1 cellular context compared by ENCODE assay signal in the genomic region with DNA sequence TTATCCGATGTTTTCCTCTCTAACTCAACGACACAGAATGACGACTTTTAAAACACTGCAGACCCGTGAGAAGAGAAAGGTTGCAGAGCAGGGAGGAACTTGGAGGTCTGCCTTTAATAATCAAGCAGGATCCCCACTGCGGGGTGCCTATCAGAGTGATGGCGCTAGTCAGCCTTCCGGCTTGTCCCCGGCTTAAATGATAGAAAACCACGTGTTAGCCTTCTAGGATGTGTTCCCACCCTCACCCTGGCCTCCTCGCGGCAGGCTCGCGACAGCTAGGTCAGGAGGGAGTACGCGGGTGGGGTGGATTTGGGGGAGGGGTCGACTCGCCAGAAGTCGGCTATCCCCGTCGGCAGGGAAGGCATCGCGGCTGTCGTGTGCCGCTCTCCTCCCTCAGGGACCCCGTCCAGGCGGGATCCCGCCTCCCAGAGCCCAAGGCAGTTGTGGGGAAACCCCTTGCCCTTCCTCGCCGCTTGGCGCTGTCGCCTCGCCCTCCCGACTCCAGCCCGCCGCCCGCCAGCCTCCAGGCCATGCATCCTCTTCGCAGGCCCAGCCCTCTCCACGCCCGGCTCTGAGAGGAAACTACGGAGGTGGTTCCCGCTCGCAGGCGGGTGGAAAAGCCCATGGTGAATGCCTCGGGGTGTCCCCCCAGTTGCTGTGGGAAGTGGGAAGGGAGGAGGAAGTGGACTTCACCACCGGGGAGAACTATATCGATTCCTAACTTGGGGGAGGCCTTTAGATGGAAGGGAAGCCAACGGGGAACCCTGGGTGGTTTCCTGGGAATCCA.
TF ChIP-seq lines count a peak whose summit lies in the region.

No MANE protein-coding gene starts in this region.

TF ChIP-seq in HEK293, 187 proteins besides CTCF, POLR2A, EP300 and RAD21 (continued from another document):
- TF ChIP-seq, protein P1, sequence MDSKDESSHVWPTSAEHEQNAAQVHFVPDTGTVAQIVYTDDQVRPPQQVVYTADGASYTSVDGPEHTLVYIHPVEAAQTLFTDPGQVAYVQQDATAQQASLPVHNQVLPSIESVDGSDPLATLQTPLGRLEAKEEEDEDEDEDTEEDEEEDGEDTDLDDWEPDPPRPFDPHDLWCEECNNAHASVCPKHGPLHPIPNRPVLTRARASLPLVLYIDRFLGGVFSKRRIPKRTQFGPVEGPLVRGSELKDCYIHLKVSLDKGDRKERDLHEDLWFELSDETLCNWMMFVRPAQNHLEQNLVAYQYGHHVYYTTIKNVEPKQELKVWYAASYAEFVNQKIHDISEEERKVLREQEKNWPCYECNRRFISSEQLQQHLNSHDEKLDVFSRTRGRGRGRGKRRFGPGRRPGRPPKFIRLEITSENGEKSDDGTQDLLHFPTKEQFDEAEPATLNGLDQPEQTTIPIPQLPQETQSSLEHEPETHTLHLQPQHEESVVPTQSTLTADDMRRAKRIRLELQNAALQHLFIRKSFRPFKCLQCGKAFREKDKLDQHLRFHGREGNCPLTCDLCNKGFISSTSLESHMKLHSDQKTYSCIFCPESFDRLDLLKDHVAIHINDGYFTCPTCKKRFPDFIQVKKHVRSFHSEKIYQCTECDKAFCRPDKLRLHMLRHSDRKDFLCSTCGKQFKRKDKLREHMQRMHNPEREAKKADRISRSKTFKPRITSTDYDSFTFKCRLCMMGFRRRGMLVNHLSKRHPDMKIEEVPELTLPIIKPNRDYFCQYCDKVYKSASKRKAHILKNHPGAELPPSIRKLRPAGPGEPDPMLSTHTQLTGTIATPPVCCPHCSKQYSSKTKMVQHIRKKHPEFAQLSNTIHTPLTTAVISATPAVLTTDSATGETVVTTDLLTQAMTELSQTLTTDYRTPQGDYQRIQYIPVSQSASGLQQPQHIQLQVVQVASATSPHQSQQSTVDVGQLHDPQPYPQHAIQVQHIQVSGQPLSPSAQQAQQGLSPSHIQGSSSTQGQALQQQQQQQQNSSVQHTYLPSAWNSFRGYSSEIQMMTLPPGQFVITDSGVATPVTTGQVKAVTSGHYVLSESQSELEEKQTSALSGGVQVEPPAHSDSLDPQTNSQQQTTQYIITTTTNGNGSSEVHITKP (tag by site-specific recombination; IDR thresholded peaks at IDR 0.05): peak; percentile 98
- TF ChIP-seq ZNF777 (tag by site-specific recombination; IDR thresholded peaks at IDR 0.05; ENCODE audit: borderline replicate concordance): peak; percentile 85; the same call in 1 of the 2 replicates
- TF ChIP-seq ZNF549 (tag by site-specific recombination; IDR thresholded peaks at IDR 0.05): no peak
- no peak for TF ChIP-seq ZNF184 (tag by site-specific recombination; IDR thresholded peaks at IDR 0.05)
- TF ChIP-seq OVOL3 (tag by site-specific recombination; IDR thresholded peaks at IDR 0.05): no peak
- TF ChIP-seq ZNF561 (tag by site-specific recombination; IDR thresholded peaks at IDR 0.05; ENCODE audit: borderline replicate concordance): peak; percentile 75; the same call in 1 of the 2 replicates
- TF ChIP-seq KLF8 (tag by site-specific recombination; IDR thresholded peaks at IDR 0.05): peak; percentile 92
- peak; percentile 71 for TF ChIP-seq ZFP69B (tag by site-specific recombination; IDR thresholded peaks at IDR 0.05)
- TF ChIP-seq ZNF211 (tag by site-specific recombination; IDR thresholded peaks at IDR 0.05; ENCODE audit: low read depth): no peak
- no peak for TF ChIP-seq ZNF175 (tag by site-specific recombination; IDR thresholded peaks at IDR 0.05)
- TF ChIP-seq FEZF1 (tag by site-specific recombination; IDR thresholded peaks at IDR 0.05): no peak
- TF ChIP-seq, protein P2, sequence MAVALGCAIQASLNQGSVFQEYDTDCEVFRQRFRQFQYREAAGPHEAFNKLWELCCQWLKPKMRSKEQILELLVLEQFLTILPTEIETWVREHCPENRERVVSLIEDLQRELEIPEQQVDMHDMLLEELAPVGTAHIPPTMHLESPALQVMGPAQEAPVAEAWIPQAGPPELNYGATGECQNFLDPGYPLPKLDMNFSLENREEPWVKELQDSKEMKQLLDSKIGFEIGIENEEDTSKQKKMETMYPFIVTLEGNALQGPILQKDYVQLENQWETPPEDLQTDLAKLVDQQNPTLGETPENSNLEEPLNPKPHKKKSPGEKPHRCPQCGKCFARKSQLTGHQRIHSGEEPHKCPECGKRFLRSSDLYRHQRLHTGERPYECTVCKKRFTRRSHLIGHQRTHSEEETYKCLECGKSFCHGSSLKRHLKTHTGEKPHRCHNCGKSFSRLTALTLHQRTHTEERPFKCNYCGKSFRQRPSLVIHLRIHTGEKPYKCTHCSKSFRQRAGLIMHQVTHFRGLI (tag by site-specific recombination; IDR thresholded peaks at IDR 0.05): no peak
- TF ChIP-seq ZNF621 (tag by site-specific recombination; IDR thresholded peaks at IDR 0.05): no peak
- TF ChIP-seq ZNF501 (tag by site-specific recombination; IDR thresholded peaks at IDR 0.05): peak; percentile 81
- TF ChIP-seq ZNF221 (tag by site-specific recombination; IDR thresholded peaks at IDR 0.05; ENCODE audit: borderline replicate concordance): no peak
- no peak for TF ChIP-seq ZNF426 (tag by site-specific recombination; IDR thresholded peaks at IDR 0.05)
- TF ChIP-seq ZNF23 (tag by site-specific recombination; IDR thresholded peaks at IDR 0.05; ENCODE audit: borderline replicate concordance): no peak
- TF ChIP-seq, protein P3, sequence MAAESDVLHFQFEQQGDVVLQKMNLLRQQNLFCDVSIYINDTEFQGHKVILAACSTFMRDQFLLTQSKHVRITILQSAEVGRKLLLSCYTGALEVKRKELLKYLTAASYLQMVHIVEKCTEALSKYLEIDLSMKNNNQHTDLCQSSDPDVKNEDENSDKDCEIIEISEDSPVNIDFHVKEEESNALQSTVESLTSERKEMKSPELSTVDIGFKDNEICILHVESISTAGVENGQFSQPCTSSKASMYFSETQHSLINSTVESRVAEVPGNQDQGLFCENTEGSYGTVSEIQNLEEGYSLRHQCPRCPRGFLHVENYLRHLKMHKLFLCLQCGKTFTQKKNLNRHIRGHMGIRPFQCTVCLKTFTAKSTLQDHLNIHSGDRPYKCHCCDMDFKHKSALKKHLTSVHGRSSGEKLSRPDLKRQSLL (tag by site-specific recombination; IDR thresholded peaks at IDR 0.05): no peak
- TF ChIP-seq ZNF776 (tag by site-specific recombination; IDR thresholded peaks at IDR 0.05; ENCODE audit: borderline replicate concordance): no peak
- no peak for TF ChIP-seq ZNF544 (tag by site-specific recombination; IDR thresholded peaks at IDR 0.05)
- 0 out of 2 replicates have a peak, but pooled peaks have one; percentile 41 for TF ChIP-seq ZNF423 (tag by site-specific recombination; IDR thresholded peaks at IDR 0.05)
- no peak; the same call in 1 of the 2 replicates for TF ChIP-seq ZNF324 (tag by site-specific recombination; IDR thresholded peaks at IDR 0.05)
- TF ChIP-seq, protein P4, sequence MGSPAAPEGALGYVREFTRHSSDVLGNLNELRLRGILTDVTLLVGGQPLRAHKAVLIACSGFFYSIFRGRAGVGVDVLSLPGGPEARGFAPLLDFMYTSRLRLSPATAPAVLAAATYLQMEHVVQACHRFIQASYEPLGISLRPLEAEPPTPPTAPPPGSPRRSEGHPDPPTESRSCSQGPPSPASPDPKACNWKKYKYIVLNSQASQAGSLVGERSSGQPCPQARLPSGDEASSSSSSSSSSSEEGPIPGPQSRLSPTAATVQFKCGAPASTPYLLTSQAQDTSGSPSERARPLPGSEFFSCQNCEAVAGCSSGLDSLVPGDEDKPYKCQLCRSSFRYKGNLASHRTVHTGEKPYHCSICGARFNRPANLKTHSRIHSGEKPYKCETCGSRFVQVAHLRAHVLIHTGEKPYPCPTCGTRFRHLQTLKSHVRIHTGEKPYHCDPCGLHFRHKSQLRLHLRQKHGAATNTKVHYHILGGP (tag by site-specific recombination; IDR thresholded peaks at IDR 0.05): peak; percentile 65
- peak; percentile 99 for TF ChIP-seq ZXDB (tag by site-specific recombination; IDR thresholded peaks at IDR 0.05)
- no peak for TF ChIP-seq ZNF16 (tag by site-specific recombination; IDR thresholded peaks at IDR 0.05; ENCODE audit: low read depth)
- 0 out of 2 replicates have a peak, but pooled peaks have one; percentile 55 for TF ChIP-seq GLIS1 (tag by site-specific recombination; IDR thresholded peaks at IDR 0.05)
- TF ChIP-seq ZNF24 (tag by site-specific recombination; IDR thresholded peaks at IDR 0.05): peak; percentile 85
- TF ChIP-seq ZNF114 (tag by site-specific recombination; IDR thresholded peaks at IDR 0.05): no peak
- no peak for TF ChIP-seq ZNF10 (tag by site-specific recombination; IDR thresholded peaks at IDR 0.05)
- TF ChIP-seq ZNF660 (tag by site-specific recombination; IDR thresholded peaks at IDR 0.05): peak; percentile 79; the same call in 1 of the 2 replicates
- no peak for TF ChIP-seq ZNF37A (tag by site-specific recombination; IDR thresholded peaks at IDR 0.05)
- no peak for TF ChIP-seq HOXD13 (CRISPR knock-in tag; IDR thresholded peaks at IDR 0.05; ENCODE audit: borderline replicate concordance)
- TF ChIP-seq, protein P5, sequence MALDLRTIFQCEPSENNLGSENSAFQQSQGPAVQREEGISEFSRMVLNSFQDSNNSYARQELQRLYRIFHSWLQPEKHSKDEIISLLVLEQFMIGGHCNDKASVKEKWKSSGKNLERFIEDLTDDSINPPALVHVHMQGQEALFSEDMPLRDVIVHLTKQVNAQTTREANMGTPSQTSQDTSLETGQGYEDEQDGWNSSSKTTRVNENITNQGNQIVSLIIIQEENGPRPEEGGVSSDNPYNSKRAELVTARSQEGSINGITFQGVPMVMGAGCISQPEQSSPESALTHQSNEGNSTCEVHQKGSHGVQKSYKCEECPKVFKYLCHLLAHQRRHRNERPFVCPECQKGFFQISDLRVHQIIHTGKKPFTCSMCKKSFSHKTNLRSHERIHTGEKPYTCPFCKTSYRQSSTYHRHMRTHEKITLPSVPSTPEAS (tag by site-specific recombination; IDR thresholded peaks at IDR 0.05): no peak
- TF ChIP-seq EGR2 (tag by site-specific recombination; IDR thresholded peaks at IDR 0.05; ENCODE audit: low read depth): peak; percentile 22; the same call in 1 of the 2 replicates
- TF ChIP-seq IKZF3 (tag by site-specific recombination; IDR thresholded peaks at IDR 0.05): peak; percentile 85
- no peak for TF ChIP-seq ZNF274 (IDR thresholded peaks at IDR 0.05; ENCODE audit: low read length)
- TF ChIP-seq ZNF274 (tag by site-specific recombination; IDR thresholded peaks at IDR 0.05; ENCODE audit: borderline replicate concordance): no peak
- 0 out of 2 replicates have a peak, but pooled peaks have one; percentile 55 for TF ChIP-seq ZNF239 (tag by site-specific recombination; IDR thresholded peaks at IDR 0.05)
- peak; percentile 34 for TF ChIP-seq ZFHX2 (tag by site-specific recombination; conservative IDR thresholded peaks at IDR 0.05)
- no peak for TF ChIP-seq ZFP41 (tag by site-specific recombination; IDR thresholded peaks at IDR 0.05; ENCODE audit: borderline replicate concordance)
- no peak for TF ChIP-seq ZNF169 (tag by site-specific recombination; IDR thresholded peaks at IDR 0.05)
- TF ChIP-seq, protein P6, sequence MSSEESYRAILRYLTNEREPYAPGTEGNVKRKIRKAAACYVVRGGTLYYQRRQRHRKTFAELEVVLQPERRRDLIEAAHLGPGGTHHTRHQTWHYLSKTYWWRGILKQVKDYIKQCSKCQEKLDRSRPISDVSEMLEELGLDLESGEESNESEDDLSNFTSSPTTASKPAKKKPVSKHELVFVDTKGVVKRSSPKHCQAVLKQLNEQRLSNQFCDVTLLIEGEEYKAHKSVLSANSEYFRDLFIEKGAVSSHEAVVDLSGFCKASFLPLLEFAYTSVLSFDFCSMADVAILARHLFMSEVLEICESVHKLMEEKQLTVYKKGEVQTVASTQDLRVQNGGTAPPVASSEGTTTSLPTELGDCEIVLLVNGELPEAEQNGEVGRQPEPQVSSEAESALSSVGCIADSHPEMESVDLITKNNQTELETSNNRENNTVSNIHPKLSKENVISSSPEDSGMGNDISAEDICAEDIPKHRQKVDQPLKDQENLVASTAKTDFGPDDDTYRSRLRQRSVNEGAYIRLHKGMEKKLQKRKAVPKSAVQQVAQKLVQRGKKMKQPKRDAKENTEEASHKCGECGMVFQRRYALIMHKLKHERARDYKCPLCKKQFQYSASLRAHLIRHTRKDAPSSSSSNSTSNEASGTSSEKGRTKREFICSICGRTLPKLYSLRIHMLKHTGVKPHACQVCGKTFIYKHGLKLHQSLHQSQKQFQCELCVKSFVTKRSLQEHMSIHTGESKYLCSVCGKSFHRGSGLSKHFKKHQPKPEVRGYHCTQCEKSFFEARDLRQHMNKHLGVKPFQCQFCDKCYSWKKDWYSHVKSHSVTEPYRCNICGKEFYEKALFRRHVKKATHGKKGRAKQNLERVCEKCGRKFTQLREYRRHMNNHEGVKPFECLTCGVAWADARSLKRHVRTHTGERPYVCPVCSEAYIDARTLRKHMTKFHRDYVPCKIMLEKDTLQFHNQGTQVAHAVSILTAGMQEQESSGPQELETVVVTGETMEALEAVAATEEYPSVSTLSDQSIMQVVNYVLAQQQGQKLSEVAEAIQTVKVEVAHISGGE (tag by site-specific recombination; conservative IDR thresholded peaks at IDR 0.05; ENCODE audit: low read depth): 0 out of 2 replicates have a peak, but pooled peaks have one; percentile 15
- peak; percentile 82; the same call in 1 of the 2 replicates for TF ChIP-seq ZNF548 (tag by site-specific recombination; IDR thresholded peaks at IDR 0.05)
- TF ChIP-seq ZNF121 (tag by site-specific recombination; IDR thresholded peaks at IDR 0.05): peak; percentile 45; the same call in 1 of the 2 replicates
- peak; percentile 24; the same call in 1 of the 2 replicates for TF ChIP-seq ZNF610 (tag by site-specific recombination; IDR thresholded peaks at IDR 0.05; ENCODE audit: borderline replicate concordance)
- TF ChIP-seq YY1 (tag by site-specific recombination; IDR thresholded peaks at IDR 0.05): peak; percentile 66
- no peak for TF ChIP-seq ZNF555 (tag by site-specific recombination; conservative IDR thresholded peaks at IDR 0.05)
- TF ChIP-seq, protein P7, sequence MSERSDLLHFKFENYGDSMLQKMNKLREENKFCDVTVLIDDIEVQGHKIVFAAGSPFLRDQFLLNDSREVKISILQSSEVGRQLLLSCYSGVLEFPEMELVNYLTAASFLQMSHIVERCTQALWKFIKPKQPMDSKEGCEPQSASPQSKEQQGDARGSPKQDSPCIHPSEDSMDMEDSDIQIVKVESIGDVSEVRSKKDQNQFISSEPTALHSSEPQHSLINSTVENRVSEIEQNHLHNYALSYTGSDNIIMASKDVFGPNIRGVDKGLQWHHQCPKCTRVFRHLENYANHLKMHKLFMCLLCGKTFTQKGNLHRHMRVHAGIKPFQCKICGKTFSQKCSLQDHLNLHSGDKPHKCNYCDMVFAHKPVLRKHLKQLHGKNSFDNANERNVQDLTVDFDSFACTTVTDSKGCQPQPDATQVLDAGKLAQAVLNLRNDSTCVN (tag by site-specific recombination; optimal IDR thresholded peaks at IDR 0.05): peak; percentile 68
- TF ChIP-seq ZNF302 (tag by site-specific recombination; IDR thresholded peaks at IDR 0.05; ENCODE audit: low read depth): no peak
- TF ChIP-seq, protein P8, sequence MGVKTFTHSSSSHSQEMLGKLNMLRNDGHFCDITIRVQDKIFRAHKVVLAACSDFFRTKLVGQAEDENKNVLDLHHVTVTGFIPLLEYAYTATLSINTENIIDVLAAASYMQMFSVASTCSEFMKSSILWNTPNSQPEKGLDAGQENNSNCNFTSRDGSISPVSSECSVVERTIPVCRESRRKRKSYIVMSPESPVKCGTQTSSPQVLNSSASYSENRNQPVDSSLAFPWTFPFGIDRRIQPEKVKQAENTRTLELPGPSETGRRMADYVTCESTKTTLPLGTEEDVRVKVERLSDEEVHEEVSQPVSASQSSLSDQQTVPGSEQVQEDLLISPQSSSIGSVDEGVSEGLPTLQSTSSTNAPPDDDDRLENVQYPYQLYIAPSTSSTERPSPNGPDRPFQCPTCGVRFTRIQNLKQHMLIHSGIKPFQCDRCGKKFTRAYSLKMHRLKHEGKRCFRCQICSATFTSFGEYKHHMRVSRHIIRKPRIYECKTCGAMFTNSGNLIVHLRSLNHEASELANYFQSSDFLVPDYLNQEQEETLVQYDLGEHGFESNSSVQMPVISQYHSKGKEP (tag by site-specific recombination; IDR thresholded peaks at IDR 0.05): no peak
